32 cellular contexts compared by ENCODE assay signal in the genomic region with DNA sequence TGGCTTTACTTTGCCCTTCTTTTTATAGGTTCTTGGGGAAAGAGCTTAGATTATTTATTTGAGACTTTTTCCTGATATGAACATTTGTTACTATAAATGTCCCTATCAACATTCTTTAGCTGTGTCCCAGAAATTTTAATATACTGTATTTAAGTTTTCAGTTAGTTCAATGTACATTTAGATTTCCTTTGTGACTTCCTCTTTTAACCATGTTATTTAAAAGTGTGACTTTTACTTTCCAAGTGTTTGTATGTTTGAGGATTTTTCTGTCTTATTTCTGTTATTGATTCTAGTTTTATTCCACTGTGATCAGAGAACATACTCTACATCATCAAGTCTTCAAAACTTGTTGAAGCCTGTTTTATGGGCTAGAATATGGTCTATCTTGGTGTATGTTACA.
"Had no signal": no experiment of that assay in that cellular context is flagged by ENCODE, and none has a peak within 500 bp of the region (broad histone marks: within the 10 kb centered on the region; RNA-seq: fewer than 3 reads in every experiment).

No MANE protein-coding gene starts in this region.

- H3K36me3 ChIP-seq: adrenal gland, breast epithelium had no signal

- H3K9me3 ChIP-seq: adrenal gland, body of pancreas, breast epithelium had no signal

- H3K9me3 Mint-ChIP-seq: activated T-cell treated with anti-CD3 and anti-CD28 coated beads, Interleukin-2, amount 50 U/mL, for 4 hours; activated T-helper 1 cell treated with anti-CD3 and anti-CD28 coated beads, Interleukin-12 subunit alpha, Interleukin-12 subunit beta, Interleukin-2, Interleukin-4 antibody, amounts not matched to agents 30 ng/mL and 10 ng/mL and 1 ng/mL, durations not matched to agents 14 hours and 24 hours and 36 hours; WTC11 had no signal

- H3K36me3 Mint-ChIP-seq: IgD-negative memory B cell, WTC11 had no signal

- H3K4me1 Mint-ChIP-seq: activated CD4-positive, alpha-beta T cell treated with anti-CD3 and anti-CD28 coated beads for 36 hours; activated CD4-positive, alpha-beta T cell treated with anti-CD3 and anti-CD28 coated beads, Interleukin-2, amount 10 ng/mL, durations not matched to agents 7 days and 5 days; IgD-negative memory B cell; WTC11 had no signal

- H3K4me3 Mint-ChIP-seq: activated CD4-positive, alpha-beta T cell treated with anti-CD3 and anti-CD28 coated beads for 36 hours; activated CD4-positive, alpha-beta T cell treated with anti-CD3 and anti-CD28 coated beads, Interleukin-2, amount 10 ng/mL, durations not matched to agents 7 days and 5 days; activated CD8-positive, alpha-beta T cell treated with anti-CD3 and anti-CD28 coated beads, Interleukin-2, amount 10 ng/mL, durations not matched to agents 7 days and 5 days; activated naive CD4-positive, alpha-beta T cell treated with anti-CD3 and anti-CD28 coated beads for 36 hours; activated T-cell treated with anti-CD3 and anti-CD28 coated beads, Interleukin-2, amount 50 U/mL, for 4 hours; activated T-helper 1 cell treated with anti-CD3 and anti-CD28 coated beads, Interleukin-12 subunit alpha, Interleukin-12 subunit beta, Interleukin-2, Interleukin-4 antibody, amounts not matched to agents 30 ng/mL and 10 ng/mL and 1 ng/mL, durations not matched to agents 14 hours and 24 hours and 36 hours; IgD-negative memory B cell; WTC11 had no signal

- DNase-seq: activated CD4-positive, alpha-beta T cell treated with anti-CD3 and anti-CD28 coated beads for 36 hours; activated CD4-positive, alpha-beta T cell treated with anti-CD3 and anti-CD28 coated beads, Interleukin-2, amount 10 ng/mL, durations not matched to agents 7 days and 5 days; activated CD4-positive, alpha-beta T cell treated with anti-CD3 and anti-CD28 coated beads, Interleukin-2, amount 50 U/mL, for 48 hours; activated CD8-positive, alpha-beta T cell treated with anti-CD3 and anti-CD28 coated beads, Interleukin-2, amount 10 ng/mL, durations not matched to agents 7 days and 5 days; activated gamma-delta T cell treated with Interleukin-2 at 50 U/mL for 16 hours; activated naive CD4-positive, alpha-beta T cell treated with anti-CD3 and anti-CD28 coated beads for 36 hours; activated T-cell treated with anti-CD3 and anti-CD28 coated beads for 4 hours; activated T-cell treated with anti-CD3 and anti-CD28 coated beads, Interleukin-2, amount 50 U/mL, for 4 hours; adrenal gland; body of pancreas; Karpas-422; KBM-7; MM.1S; NCI-H1048; NCI-H1105 treated with DMSO at 0.1 percent for 48 hours; NCI-H1436; NCI-H1694; NCI-H1930; NCI-H2081 treated with DMSO at 0.1 percent for 48 hours; NCI-H510A; NCI-H526; NCI-H748 treated with DMSO at 0.1 percent for 48 hours; NK-92 treated with Interleukin-12 subunit alpha and Interleukin-12 subunit beta, amount 100 ng/mL, for 24 hours; OCI-M1; Right ventricle myocardium superior had no signal

- FAIRE-seq: astrocyte, TTC549 had no signal

- H3K27me3 ChIP-seq: adrenal gland, body of pancreas, breast epithelium had no signal

- H3K27ac ChIP-seq: adrenal gland, body of pancreas, breast epithelium had no signal

- H3K4me1 ChIP-seq: adrenal gland, body of pancreas, breast epithelium had no signal

- H3K4me3 ChIP-seq: adrenal gland, body of pancreas, breast epithelium had no signal

- H3K27me3 Mint-ChIP-seq: activated CD4-positive, alpha-beta T cell treated with anti-CD3 and anti-CD28 coated beads for 36 hours; activated CD4-positive, alpha-beta T cell treated with anti-CD3 and anti-CD28 coated beads, Interleukin-2, amount 10 ng/mL, durations not matched to agents 7 days and 5 days; IgD-negative memory B cell had no signal

- H3K27ac Mint-ChIP-seq: activated CD4-positive, alpha-beta T cell treated with anti-CD3 and anti-CD28 coated beads for 36 hours; activated CD4-positive, alpha-beta T cell treated with anti-CD3 and anti-CD28 coated beads, Interleukin-2, amount 10 ng/mL, durations not matched to agents 7 days and 5 days; activated CD8-positive, alpha-beta T cell treated with anti-CD3 and anti-CD28 coated beads, Interleukin-2, amount 10 ng/mL, durations not matched to agents 7 days and 5 days; activated naive CD4-positive, alpha-beta T cell treated with anti-CD3 and anti-CD28 coated beads for 36 hours; activated naive CD4-positive, alpha-beta T cell treated with anti-CD3 and anti-CD28 coated beads, Interleukin-2, amount 50 U/mL, for 72 hours; activated T-helper 1 cell treated with anti-CD3 and anti-CD28 coated beads, Interleukin-12 subunit alpha, Interleukin-12 subunit beta, Interleukin-2, Interleukin-4 antibody, amounts not matched to agents 30 ng/mL and 10 ng/mL and 1 ng/mL, durations not matched to agents 14 hours and 24 hours and 36 hours; IgD-negative memory B cell; WTC11 had no signal
